1 cellular context compared by ENCODE assay signal in genomic region chr19:18558202-18558555, GRCh38.
TF ChIP-seq lines count a peak whose summit lies in the region.

No MANE protein-coding gene starts in this region.

TF ChIP-seq in HEK293, 187 proteins besides CTCF, POLR2A, EP300 and RAD21 (continued from another document):
- TF ChIP-seq, protein P1, sequence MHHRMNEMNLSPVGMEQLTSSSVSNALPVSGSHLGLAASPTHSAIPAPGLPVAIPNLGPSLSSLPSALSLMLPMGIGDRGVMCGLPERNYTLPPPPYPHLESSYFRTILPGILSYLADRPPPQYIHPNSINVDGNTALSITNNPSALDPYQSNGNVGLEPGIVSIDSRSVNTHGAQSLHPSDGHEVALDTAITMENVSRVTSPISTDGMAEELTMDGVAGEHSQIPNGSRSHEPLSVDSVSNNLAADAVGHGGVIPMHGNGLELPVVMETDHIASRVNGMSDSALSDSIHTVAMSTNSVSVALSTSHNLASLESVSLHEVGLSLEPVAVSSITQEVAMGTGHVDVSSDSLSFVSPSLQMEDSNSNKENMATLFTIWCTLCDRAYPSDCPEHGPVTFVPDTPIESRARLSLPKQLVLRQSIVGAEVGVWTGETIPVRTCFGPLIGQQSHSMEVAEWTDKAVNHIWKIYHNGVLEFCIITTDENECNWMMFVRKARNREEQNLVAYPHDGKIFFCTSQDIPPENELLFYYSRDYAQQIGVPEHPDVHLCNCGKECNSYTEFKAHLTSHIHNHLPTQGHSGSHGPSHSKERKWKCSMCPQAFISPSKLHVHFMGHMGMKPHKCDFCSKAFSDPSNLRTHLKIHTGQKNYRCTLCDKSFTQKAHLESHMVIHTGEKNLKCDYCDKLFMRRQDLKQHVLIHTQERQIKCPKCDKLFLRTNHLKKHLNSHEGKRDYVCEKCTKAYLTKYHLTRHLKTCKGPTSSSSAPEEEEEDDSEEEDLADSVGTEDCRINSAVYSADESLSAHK (tag by site-specific recombination; IDR thresholded peaks at IDR 0.05) = no peak
